Comparison of ENCODE assay signal across 24 cellular contexts in genomic region chr1:44267438-44267837, GRCh38. TPM values are rescaled to one million over a fixed set of nuclear protein-coding genes. Genes with fewer than 3 reads are reported as not detected.
DNase-seq lines count a peak whose midpoint lies in the region; ATAC-seq and TF ChIP-seq lines count a peak whose summit lies in the region.
"Had no signal": no experiment of that assay in that cellular context is flagged by ENCODE, and none has a peak within 500 bp of the region (broad histone marks: within the 10 kb centered on the region; RNA-seq: fewer than 3 reads in every experiment).

No MANE protein-coding gene starts in this region.

- H3K27me3 Mint-ChIP-seq in natural killer cell (ENCODE audit: low read depth in 2 of 2) = no peaks in the 10 kb centered on the region
- H3K27me3 Mint-ChIP-seq: activated CD4-positive, alpha-beta T cell treated with anti-CD3 and anti-CD28 coated beads, Interleukin-2, amount 10 ng/mL, durations not matched to agents 7 days and 5 days had no signal

- intact Hi-C loops in prostate gland (cut with DNase I) = no loop called here
- intact Hi-C loops in natural killer cell (cut with micrococcal nuclease) = no loop called here

- ATAC-seq in natural killer cell (no peak), GM18498 (IDR thresholded peaks at IDR 0.05; ENCODE audit: unreplicated experiment) (no peak)
- ATAC-seq: left lung, PC-3 had no signal

- H3K4me1 Mint-ChIP-seq in natural killer cell = peaks cover 12 to 35% of the 10 kb centered on the region in 2 donors

- H3K36me3 ChIP-seq in Peyer's patch = no peaks in the 10 kb centered on the region
- no peaks in the 10 kb centered on the region for H3K36me3 ChIP-seq in prostate gland
- H3K36me3 ChIP-seq: BE2C, left lung, neutrophil, upper lobe of left lung had no signal

- H3K4me1 ChIP-seq in Peyer's patch (peaks cover 0 to 66% (median 7%) of the 10 kb centered on the region in 4 donors), prostate gland (replicated peaks) (peaks cover 15% of the 10 kb centered on the region)
- H3K4me1 ChIP-seq: BE2C had no signal

- TF ChIP-seq POLR2A in Peyer's patch (IDR thresholded peaks at IDR 0.05) = no peak
- TF ChIP-seq POLR2A in prostate gland (IDR thresholded peaks at IDR 0.05) = no peak

- no peak overlapping the region for H3K4me3 ChIP-seq in Peyer's patch
- H3K4me3 ChIP-seq in prostate gland = no peak overlapping the region
- H3K4me3 ChIP-seq: coronary artery, GM23248, left lung, SK-N-MC, spleen, upper lobe of left lung had no signal

- 47% methylated on average over 5 of the region's 5 CpGs for WGBS in prostate gland

- H3K27ac Mint-ChIP-seq in natural killer cell = no peak overlapping the region
- H3K27ac Mint-ChIP-seq: activated CD4-positive, alpha-beta T cell treated with anti-CD3 and anti-CD28 coated beads, Interleukin-2, amount 10 ng/mL, durations not matched to agents 7 days and 5 days; endodermal cell had no signal

- no peak overlapping the region for H3K4me3 Mint-ChIP-seq in natural killer cell
- H3K4me3 Mint-ChIP-seq: activated CD4-positive, alpha-beta T cell treated with anti-CD3 and anti-CD28 coated beads, Interleukin-2, amount 10 ng/mL, durations not matched to agents 7 days and 5 days; endodermal cell had no signal

- H3K27ac ChIP-seq in Peyer's patch = peak overlapping the region in 2 of 4 donors; percentile 79 to 86
- peak overlapping the region in 1 of 2 donors; percentile 13 for H3K27ac ChIP-seq in prostate gland
- H3K27ac ChIP-seq: coronary artery, GM23248, left lung, neutrophil, SK-N-MC, spleen, upper lobe of left lung had no signal

- TF ChIP-seq CTCF in Peyer's patch (IDR thresholded peaks at IDR 0.05) = peak in 2 of 6 experiments; percentile 15 to 23
- no peak for TF ChIP-seq CTCF in prostate gland (IDR thresholded peaks at IDR 0.05)
- TF ChIP-seq CTCF in natural killer cell (IDR thresholded peaks at IDR 0.05) = no peak

- H3K9me3 ChIP-seq in Peyer's patch (no peaks in the 10 kb centered on the region), prostate gland (no peaks in the 10 kb centered on the region)
- H3K9me3 ChIP-seq: BE2C, left lung, neutrophil, spleen, upper lobe of left lung had no signal

- H3K36me3 Mint-ChIP-seq in natural killer cell = no peaks in the 10 kb centered on the region

- H3K27me3 ChIP-seq in Peyer's patch (no peaks in the 10 kb centered on the region), prostate gland (replicated peaks; ENCODE audit: insufficient read depth) (no peaks in the 10 kb centered on the region)
- H3K27me3 ChIP-seq: BE2C, left lung, neutrophil, spleen, upper lobe of left lung had no signal

- no peaks in the 10 kb centered on the region for H3K9me3 Mint-ChIP-seq in natural killer cell
- H3K9me3 Mint-ChIP-seq: activated CD4-positive, alpha-beta T cell treated with anti-CD3 and anti-CD28 coated beads, Interleukin-2, amount 10 ng/mL, durations not matched to agents 7 days and 5 days; endodermal cell had no signal

- peak; percentile 36 for DNase-seq in NCI-H2171 treated with DMSO at 0.1 percent for 48 hours (lab: John Stamatoyannopoulos, UW)
- DNase-seq in NCI-H2171 (lab: John Stamatoyannopoulos, UW) = no peak
- DNase-seq in NCI-H146 treated with DMSO at 0.1 percent for 48 hours (lab: John Stamatoyannopoulos, UW; ENCODE audit: unreplicated experiment) = peak; percentile 35
- DNase-seq in Peyer's patch = peak in 2 of 3 donors; percentile 90 to 91
- peak; percentile 12 for DNase-seq in prostate gland (ENCODE audit: low spot score)
- DNase-seq in natural killer cell = no peak
- DNase-seq in islet precursor cell = no peak
- DNase-seq: 8988T; activated CD4-positive, alpha-beta T cell treated with anti-CD3 and anti-CD28 coated beads, Interleukin-2, amount 10 ng/mL, durations not matched to agents 7 days and 5 days; activated CD8-positive, alpha-beta memory T cell treated with anti-CD3 and anti-CD28 coated beads, Interleukin-2, amount 50 U/mL, for 48 hours; activated gamma-delta T cell; BE2C; endodermal cell; GM23248; left lung; NCI-H82; PC-3; spleen; T-helper 2 cell had no signal

RNA-seq across cellular contexts. Expression of gene DMAP1, which starts 54.2 kb away (rescaled TPM):
- total RNA-seq in Peyer's patch (100 to 1,000 TPM in 3 of 4 donors, 10 to 100 TPM in 1; 79.2 to 149 (median 113) TPM), prostate gland (10 to 100 TPM; 50.6 to 84.0 TPM), natural killer cell (10 to 100 TPM; 61.1 to 73.3 (median 67.3) TPM)

Comparison
In these comparisons a context has a peak if more than half of its experiments do, and no peak if none do; other contexts are left out.
1. DNase-seq: peak in NCI-H2171 treated with DMSO at 0.1 percent for 48 hours (single experiment), NCI-H146 treated with DMSO at 0.1 percent for 48 hours (single experiment), Peyer's patch (2 of 3) and prostate gland (single experiment); none in NCI-H2171 (single experiment), natural killer cell (single experiment) and islet precursor cell (single experiment).